Comparison of ENCODE assay signal across 24 cellular contexts in the genomic region with DNA sequence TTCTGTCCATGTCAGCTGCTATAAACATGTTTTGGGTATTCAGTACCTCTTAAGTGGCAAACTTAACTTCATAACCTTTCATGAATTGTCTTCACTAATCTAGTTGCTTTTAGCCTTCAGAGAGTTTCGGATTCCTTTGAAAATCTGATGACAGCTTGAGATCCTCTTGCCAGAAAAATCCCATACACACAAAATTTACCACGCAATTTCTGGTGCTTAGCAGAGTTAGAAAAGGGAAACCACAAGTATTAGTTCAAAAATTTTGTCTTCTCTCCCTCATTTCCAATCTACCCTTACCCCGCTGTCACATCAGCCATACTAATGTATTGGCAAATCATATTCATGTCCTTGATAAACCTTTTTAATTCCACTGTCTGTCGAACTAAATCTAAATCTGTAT.
A peak's percentile ranks its signal among the peaks of the same experiment; 100 is the strongest.
DNase-seq lines count a peak whose midpoint lies in the region; ATAC-seq, FAIRE-seq and TF ChIP-seq lines count a peak whose summit lies in the region.
"Had no signal": no experiment of that assay in that cellular context is flagged by ENCODE, and none has a peak within 500 bp of the region (broad histone marks: within the 10 kb centered on the region; RNA-seq: fewer than 3 reads in every experiment).

No MANE protein-coding gene starts in this region.

- H2AFZ ChIP-seq in astrocyte (ENCODE audit: low read depth, low read length), result no peak overlapping the region
- H2AFZ ChIP-seq in Karpas-422 (ENCODE audit: low read length), result no peak overlapping the region
- H2AFZ ChIP-seq: GM23248 had no signal

- H3K9me3 ChIP-seq in A549 (no peaks in the 10 kb centered on the region), Panc1 (ENCODE audit: control insufficient read depth, insufficient read depth, low read depth, low read length) (peaks cover 12% of the 10 kb centered on the region; the same call in 1 of the 2 replicates), astrocyte (ENCODE audit: insufficient read depth, low read depth, low read length) (no peaks in the 10 kb centered on the region), Karpas-422 (ENCODE audit: low read length) (no peaks in the 10 kb centered on the region)
- H3K9me3 ChIP-seq: BE2C had no signal

- POLR2A ChIA-PET in A549 (lab: Yijun Ruan, JAX), result interaction anchor here (2.1 kb wide), 1 partner anchor 72 kb away, joined by 6 read pairs; a partner anchor contains a TSS
- POLR2A ChIA-PET in Panc1 (lab: Charles Lee), result no interaction called here

- in situ Hi-C loops in Panc1 (cut with HindIII; ENCODE audit: low pct_unique_long_range_greater_than_20kb, low sequenced_read_pairs), result no loop called here

- H3K4me2 ChIP-seq in A549 (no peak overlapping the region), astrocyte (ENCODE audit: low read length) (peak overlapping the region; percentile 54), Karpas-422 (ENCODE audit: low read depth, low read length, poor library complexity, severe bottlenecking) (no peak overlapping the region)

- ATAC-seq in A549, result no peak
- no peak for ATAC-seq in Panc1
- ATAC-seq in HG03045 (IDR thresholded peaks at IDR 0.05; ENCODE audit: unreplicated experiment), result no peak
- ATAC-seq: HCT116 had no signal

- no peaks in the 10 kb centered on the region for H3K79me2 ChIP-seq in astrocyte (ENCODE audit: insufficient read depth, low read length)
- H3K79me2 ChIP-seq in Karpas-422 (ENCODE audit: low read length), result no peaks in the 10 kb centered on the region

- H3K36me3 Mint-ChIP-seq in astrocyte (ENCODE audit: low read depth, unreplicated experiment), result no peaks in the 10 kb centered on the region
- H3K36me3 Mint-ChIP-seq in mesothelial cell of epicardium, result peaks cover 7% of the 10 kb centered on the region
- H3K36me3 Mint-ChIP-seq: CD4-positive, CD25-positive, alpha-beta regulatory T cell had no signal

- 76% methylated on average over 4 of the region's 4 CpGs for WGBS in A549 (ENCODE audit: missing lambda C conversion rate)

- no peak for TF ChIP-seq EP300 in A549 (IDR thresholded peaks at IDR 0.05)

- TF ChIP-seq RAD21 in A549 (conservative IDR thresholded peaks at IDR 0.05 in 1 of 2, IDR thresholded peaks at IDR 0.05 in 1 of 2), result no peak

- FAIRE-seq in A549 (lab: Jason Lieb, UNC) (peak; percentile 46), astrocyte (lab: Jason Lieb, UNC) (no peak)
- FAIRE-seq: GM12892, GM18507, HTR-8/SVneo had no signal

- H3K27me3 ChIP-seq in Panc1 (ENCODE audit: control insufficient read depth, insufficient read depth, low read length), result no peaks in the 10 kb centered on the region
- no peaks in the 10 kb centered on the region for H3K27me3 ChIP-seq in astrocyte (ENCODE audit: insufficient read depth, low read length)
- no peaks in the 10 kb centered on the region for H3K27me3 ChIP-seq in Karpas-422 (ENCODE audit: low read length)
- H3K27me3 ChIP-seq: BE2C had no signal

- H3K27ac ChIP-seq in A549 (0 out of 6 replicates have a peak overlapping the region, but pooled peaks of 1 of the 2 experiments have one; percentile 4), Panc1 (ENCODE audit: low read length) (peak overlapping the region; percentile 40; the same call in 1 of the 2 replicates), astrocyte (ENCODE audit: low read depth, low read length) (no peak overlapping the region), Karpas-422 (ENCODE audit: low read length) (no peak overlapping the region)
- H3K27ac ChIP-seq: GM23248 had no signal

- peaks cover 36% of the 10 kb centered on the region for H3K4me1 ChIP-seq in A549
- peaks cover 10% of the 10 kb centered on the region for H3K4me1 ChIP-seq in Panc1 (ENCODE audit: control insufficient read depth, insufficient read depth, low read length)
- H3K4me1 ChIP-seq in astrocyte (ENCODE audit: insufficient read depth, low read length), result peaks cover 10% of the 10 kb centered on the region
- H3K4me1 ChIP-seq in Karpas-422 (ENCODE audit: low read length), result no peaks in the 10 kb centered on the region

- CTCF ChIA-PET in A549 (lab: Yijun Ruan, JAX) (interaction anchor here (0.9 kb wide), 1 partner anchor 19 kb away, joined by 3 read pairs; no protein-coding TSS in a partner anchor), Panc1 (lab: Charles Lee) (no interaction called here)

- H3K27me3 Mint-ChIP-seq in astrocyte (ENCODE audit: low read depth, unreplicated experiment), result no peaks in the 10 kb centered on the region
- no peaks in the 10 kb centered on the region for H3K27me3 Mint-ChIP-seq in mesothelial cell of epicardium (ENCODE audit: low read depth)

- no peak overlapping the region for H3K9ac ChIP-seq in astrocyte (ENCODE audit: low read length)
- H3K9ac ChIP-seq in Karpas-422 (ENCODE audit: low read length), result no peak overlapping the region
- H3K9ac ChIP-seq: GM23248 had no signal

- H3K9me3 Mint-ChIP-seq in astrocyte (ENCODE audit: unreplicated experiment), result peaks cover 3% of the 10 kb centered on the region
- H3K9me3 Mint-ChIP-seq in mesothelial cell of epicardium, result peaks cover 10% of the 10 kb centered on the region

- no peak for TF ChIP-seq POLR2A in A549 (IDR thresholded peaks at IDR 0.05; ENCODE audit: low read length)

- no peaks in the 10 kb centered on the region for H3K9me2 ChIP-seq in Karpas-422 (replicated peaks; ENCODE audit: insufficient read depth, low read length)

- no TSS peak for BruUV-seq in Panc1 (replicated peaks; lab: Mats Ljungman, UMichigan)

- peak overlapping the region; percentile 42 for H3K27ac Mint-ChIP-seq in astrocyte (ENCODE audit: unreplicated experiment)
- peak overlapping the region; percentile 9 for H3K27ac Mint-ChIP-seq in mesothelial cell of epicardium
- H3K27ac Mint-ChIP-seq: CD4-positive, CD25-positive, alpha-beta regulatory T cell; CD8-positive, alpha-beta memory T cell; HFFc6 had no signal

- H3K4me3 Mint-ChIP-seq in astrocyte (ENCODE audit: unreplicated experiment) (no peak overlapping the region), mesothelial cell of epicardium (no peak overlapping the region)
- H3K4me3 Mint-ChIP-seq: CD4-positive, CD25-positive, alpha-beta regulatory T cell; CD8-positive, alpha-beta memory T cell; HFFc6 had no signal

- no peak for TF ChIP-seq CTCF in A549 (IDR thresholded peaks at IDR 0.05)
- no peak for TF ChIP-seq CTCF in Panc1 (IDR thresholded peaks at IDR 0.05)
- no peak for TF ChIP-seq CTCF in astrocyte (IDR thresholded peaks at IDR 0.05; ENCODE audit: insufficient read depth, low read depth, low read length)
- TF ChIP-seq CTCF in mesothelial cell of epicardium (IDR thresholded peaks at IDR 0.05; ENCODE audit: unreplicated experiment), result no peak

- H3K36me3 ChIP-seq in Panc1 (ENCODE audit: control insufficient read depth, insufficient read depth, low read length) (no peaks in the 10 kb centered on the region), astrocyte (ENCODE audit: insufficient read depth, low read length) (no peaks in the 10 kb centered on the region), Karpas-422 (ENCODE audit: insufficient read depth, low read length) (no peaks in the 10 kb centered on the region)
- H3K36me3 ChIP-seq: BE2C had no signal

- intact Hi-C loops in Panc1 (cut with micrococcal nuclease; ENCODE audit: unreplicated experiment), result no loop called here

- peaks cover 26% of the 10 kb centered on the region for H3K4me1 Mint-ChIP-seq in astrocyte (ENCODE audit: low read depth, unreplicated experiment)
- H3K4me1 Mint-ChIP-seq in mesothelial cell of epicardium, result peaks cover 21% of the 10 kb centered on the region
- H3K4me1 Mint-ChIP-seq: CD4-positive, CD25-positive, alpha-beta regulatory T cell had no signal

- no peaks in the 10 kb centered on the region for H4K20me1 ChIP-seq in astrocyte (ENCODE audit: insufficient read depth, low read length)
- no peaks in the 10 kb centered on the region for H4K20me1 ChIP-seq in Karpas-422 (ENCODE audit: insufficient read depth, low read depth, low read length)

- DNase-seq in A549 (ENCODE audit: low read depth in 1 of 2, low spot score in 1 of 2) (no peak), Panc1 (ENCODE audit: low read depth, low spot score) (no peak), astrocyte (ENCODE audit: low read depth) (peak; percentile 43), mesothelial cell of epicardium (ENCODE audit: low spot score in 2 of 2, unreplicated experiment in 2 of 2) (no peak), Karpas-422 (no peak), DMS79 (lab: John Stamatoyannopoulos, UW) (no peak), ecto neural progenitor cell (ENCODE audit: low spot score) (no peak)
- DNase-seq: 8988T; BE2C; C1 segment of cervical spinal cord; CD4-positive, CD25-positive, alpha-beta regulatory T cell; CD8-positive, alpha-beta memory T cell; COR-L47; DMS 273 treated with DMSO at 0.1 percent for 48 hours; GDM1; GM23248; H7; HFFc6; IMR-90 had no signal

- H3K4me3 ChIP-seq in A549, result no peak overlapping the region
- H3K4me3 ChIP-seq in Panc1 (ENCODE audit: low read depth in 2 of 2, low read length in 2 of 2), result no peak overlapping the region
- H3K4me3 ChIP-seq in astrocyte (ENCODE audit: insufficient read depth, low read depth, low read length), result no peak overlapping the region
- no peak overlapping the region for H3K4me3 ChIP-seq in Karpas-422 (ENCODE audit: low read length)
- H3K4me3 ChIP-seq: GM23248 had no signal

TF ChIP-seq in A549, 52 proteins besides CTCF, POLR2A, EP300 and RAD21:
- TF ChIP-seq HOXA7 (CRISPR knock-in tag; IDR thresholded peaks at IDR 0.05), result no peak
